ENCODE assay signal across 1 cellular context in genomic region chr16:21937387-21937829, GRCh38.
TF ChIP-seq lines count a peak whose summit lies in the region.

No MANE protein-coding gene starts in this region.

TF ChIP-seq in HepG2, 621 proteins besides CTCF, POLR2A, EP300 and RAD21 (continued from another document and continues in another):
- TF ChIP-seq, protein P1, sequence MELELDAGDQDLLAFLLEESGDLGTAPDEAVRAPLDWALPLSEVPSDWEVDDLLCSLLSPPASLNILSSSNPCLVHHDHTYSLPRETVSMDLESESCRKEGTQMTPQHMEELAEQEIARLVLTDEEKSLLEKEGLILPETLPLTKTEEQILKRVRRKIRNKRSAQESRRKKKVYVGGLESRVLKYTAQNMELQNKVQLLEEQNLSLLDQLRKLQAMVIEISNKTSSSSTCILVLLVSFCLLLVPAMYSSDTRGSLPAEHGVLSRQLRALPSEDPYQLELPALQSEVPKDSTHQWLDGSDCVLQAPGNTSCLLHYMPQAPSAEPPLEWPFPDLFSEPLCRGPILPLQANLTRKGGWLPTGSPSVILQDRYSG (CRISPR knock-in tag; IDR thresholded peaks at IDR 0.05): no peak
- TF ChIP-seq RAD51 (IDR thresholded peaks at IDR 0.05; ENCODE audit: borderline replicate concordance) (0 out of 2 replicates have a peak, but pooled peaks have one; percentile 14), NR2F1 (CRISPR knock-in tag; IDR thresholded peaks at IDR 0.05) (peak in 1 of 2 experiments; percentile 43; a peak in 1 of 4 replicates), GATA4 (IDR thresholded peaks at IDR 0.05; ENCODE audit: borderline replicate concordance, low read depth) (peak; percentile 79; the same call in 1 of the 2 replicates), SOX5 (CRISPR knock-in tag; IDR thresholded peaks at IDR 0.05; ENCODE audit: borderline replicate concordance) (peak; percentile 100), ZKSCAN5 (CRISPR knock-in tag; IDR thresholded peaks at IDR 0.05) (no peak), ZSCAN29 (CRISPR knock-in tag; conservative IDR thresholded peaks at IDR 0.05) (0 out of 2 replicates have a peak, but pooled peaks have one; percentile 29), HDAC2 (CRISPR knock-in tag; IDR thresholded peaks at IDR 0.05) (peak; percentile 77), FOXP4 (CRISPR knock-in tag; IDR thresholded peaks at IDR 0.05) (peak; percentile 71), SP5 (CRISPR knock-in tag; IDR thresholded peaks at IDR 0.05; ENCODE audit: borderline replicate concordance, low read depth) (peak; percentile 11; the same call in 1 of the 2 replicates), FOXA3 (CRISPR knock-in tag; IDR thresholded peaks at IDR 0.05) (peak; percentile 98), ZBTB25 (CRISPR knock-in tag; IDR thresholded peaks at IDR 0.05) (no peak), CHD4 (IDR thresholded peaks at IDR 0.05; ENCODE audit: borderline replicate concordance, low read length) (peak; percentile 69; the same call in 1 of the 2 replicates), RXRB (CRISPR knock-in tag; IDR thresholded peaks at IDR 0.05; ENCODE audit: borderline replicate concordance) (peak; percentile 86; the same call in 1 of the 2 replicates), THAP11 (CRISPR knock-in tag; IDR thresholded peaks at IDR 0.05) (peak; percentile 58), ADNP (CRISPR knock-in tag; IDR thresholded peaks at IDR 0.05) (no peak), MBD4 (IDR thresholded peaks at IDR 0.05; ENCODE audit: borderline replicate concordance, low read length) (peak; percentile 97), PREB (CRISPR knock-in tag; IDR thresholded peaks at IDR 0.05) (no peak), SOX13 (IDR thresholded peaks at IDR 0.05) (peak; percentile 95; the same call in 1 of the 2 replicates), SOX13 (CRISPR knock-in tag; conservative IDR thresholded peaks at IDR 0.05 in 1 of 2, IDR thresholded peaks at IDR 0.05 in 1 of 2) (peak in 1 of 2 experiments; percentile 100; a peak in 2 of 4 replicates), JUNB (CRISPR knock-in tag; IDR thresholded peaks at IDR 0.05; ENCODE audit: borderline replicate concordance) (peak; percentile 36; the same call in 1 of the 2 replicates), ZC3H4 (CRISPR knock-in tag; IDR thresholded peaks at IDR 0.05; ENCODE audit: borderline replicate concordance) (no peak), KLF16 (CRISPR knock-in tag; IDR thresholded peaks at IDR 0.05) (peak in 1 of 2 experiments; percentile 50; a peak in 1 of 4 replicates), SKI (IDR thresholded peaks at IDR 0.05; ENCODE audit: partially characterized antibody) (peak; percentile 47), YY1 (IDR thresholded peaks at IDR 0.05; ENCODE audit: insufficient read depth, insufficient replicate concordance, low read depth, low read length) (peak; percentile 17), ZNF710 (CRISPR knock-in tag; IDR thresholded peaks at IDR 0.05; ENCODE audit: borderline replicate concordance) (peak; percentile 80; the same call in 1 of the 2 replicates), GATAD2A (CRISPR knock-in tag; IDR thresholded peaks at IDR 0.05) (peak; percentile 97), MED13 (CRISPR knock-in tag; IDR thresholded peaks at IDR 0.05) (peak; percentile 57; the same call in 1 of the 2 replicates), ASH2L (IDR thresholded peaks at IDR 0.05; ENCODE audit: insufficient read length, low read depth, low read length) (peak; percentile 89), ZNF609 (CRISPR knock-in tag; IDR thresholded peaks at IDR 0.05; ENCODE audit: borderline replicate concordance) (peak; percentile 46; the same call in 1 of the 2 replicates), NCOR1 (IDR thresholded peaks at IDR 0.05; ENCODE audit: borderline replicate concordance, low read length) (peak; percentile 98), NFYC (CRISPR knock-in tag; IDR thresholded peaks at IDR 0.05) (peak; percentile 37; the same call in 1 of the 2 replicates), TCF7 (IDR thresholded peaks at IDR 0.05; ENCODE audit: low read depth) (peak; percentile 96; the same call in 1 of the 2 replicates), SMARCE1 (IDR thresholded peaks at IDR 0.05; ENCODE audit: borderline replicate concordance) (no peak)
- TF ChIP-seq, protein P2, sequence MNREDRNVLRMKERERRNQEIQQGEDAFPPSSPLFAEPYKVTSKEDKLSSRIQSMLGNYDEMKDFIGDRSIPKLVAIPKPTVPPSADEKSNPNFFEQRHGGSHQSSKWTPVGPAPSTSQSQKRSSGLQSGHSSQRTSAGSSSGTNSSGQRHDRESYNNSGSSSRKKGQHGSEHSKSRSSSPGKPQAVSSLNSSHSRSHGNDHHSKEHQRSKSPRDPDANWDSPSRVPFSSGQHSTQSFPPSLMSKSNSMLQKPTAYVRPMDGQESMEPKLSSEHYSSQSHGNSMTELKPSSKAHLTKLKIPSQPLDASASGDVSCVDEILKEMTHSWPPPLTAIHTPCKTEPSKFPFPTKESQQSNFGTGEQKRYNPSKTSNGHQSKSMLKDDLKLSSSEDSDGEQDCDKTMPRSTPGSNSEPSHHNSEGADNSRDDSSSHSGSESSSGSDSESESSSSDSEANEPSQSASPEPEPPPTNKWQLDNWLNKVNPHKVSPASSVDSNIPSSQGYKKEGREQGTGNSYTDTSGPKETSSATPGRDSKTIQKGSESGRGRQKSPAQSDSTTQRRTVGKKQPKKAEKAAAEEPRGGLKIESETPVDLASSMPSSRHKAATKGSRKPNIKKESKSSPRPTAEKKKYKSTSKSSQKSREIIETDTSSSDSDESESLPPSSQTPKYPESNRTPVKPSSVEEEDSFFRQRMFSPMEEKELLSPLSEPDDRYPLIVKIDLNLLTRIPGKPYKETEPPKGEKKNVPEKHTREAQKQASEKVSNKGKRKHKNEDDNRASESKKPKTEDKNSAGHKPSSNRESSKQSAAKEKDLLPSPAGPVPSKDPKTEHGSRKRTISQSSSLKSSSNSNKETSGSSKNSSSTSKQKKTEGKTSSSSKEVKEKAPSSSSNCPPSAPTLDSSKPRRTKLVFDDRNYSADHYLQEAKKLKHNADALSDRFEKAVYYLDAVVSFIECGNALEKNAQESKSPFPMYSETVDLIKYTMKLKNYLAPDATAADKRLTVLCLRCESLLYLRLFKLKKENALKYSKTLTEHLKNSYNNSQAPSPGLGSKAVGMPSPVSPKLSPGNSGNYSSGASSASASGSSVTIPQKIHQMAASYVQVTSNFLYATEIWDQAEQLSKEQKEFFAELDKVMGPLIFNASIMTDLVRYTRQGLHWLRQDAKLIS (CRISPR knock-in tag; IDR thresholded peaks at IDR 0.05): no peak
- TF ChIP-seq, protein P3, sequence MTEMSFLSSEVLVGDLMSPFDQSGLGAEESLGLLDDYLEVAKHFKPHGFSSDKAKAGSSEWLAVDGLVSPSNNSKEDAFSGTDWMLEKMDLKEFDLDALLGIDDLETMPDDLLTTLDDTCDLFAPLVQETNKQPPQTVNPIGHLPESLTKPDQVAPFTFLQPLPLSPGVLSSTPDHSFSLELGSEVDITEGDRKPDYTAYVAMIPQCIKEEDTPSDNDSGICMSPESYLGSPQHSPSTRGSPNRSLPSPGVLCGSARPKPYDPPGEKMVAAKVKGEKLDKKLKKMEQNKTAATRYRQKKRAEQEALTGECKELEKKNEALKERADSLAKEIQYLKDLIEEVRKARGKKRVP (CRISPR knock-in tag; IDR thresholded peaks at IDR 0.05): 0 out of 4 replicates have a peak, but pooled peaks of 1 of the 2 experiments have one; percentile 27
- TF ChIP-seq, protein P4, sequence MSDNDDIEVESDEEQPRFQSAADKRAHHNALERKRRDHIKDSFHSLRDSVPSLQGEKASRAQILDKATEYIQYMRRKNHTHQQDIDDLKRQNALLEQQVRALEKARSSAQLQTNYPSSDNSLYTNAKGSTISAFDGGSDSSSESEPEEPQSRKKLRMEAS (IDR thresholded peaks at IDR 0.05): 0 out of 2 replicates have a peak, but pooled peaks have one; percentile 8
